Comparison of ENCODE assay signal across 25 cellular contexts in the genomic region with DNA sequence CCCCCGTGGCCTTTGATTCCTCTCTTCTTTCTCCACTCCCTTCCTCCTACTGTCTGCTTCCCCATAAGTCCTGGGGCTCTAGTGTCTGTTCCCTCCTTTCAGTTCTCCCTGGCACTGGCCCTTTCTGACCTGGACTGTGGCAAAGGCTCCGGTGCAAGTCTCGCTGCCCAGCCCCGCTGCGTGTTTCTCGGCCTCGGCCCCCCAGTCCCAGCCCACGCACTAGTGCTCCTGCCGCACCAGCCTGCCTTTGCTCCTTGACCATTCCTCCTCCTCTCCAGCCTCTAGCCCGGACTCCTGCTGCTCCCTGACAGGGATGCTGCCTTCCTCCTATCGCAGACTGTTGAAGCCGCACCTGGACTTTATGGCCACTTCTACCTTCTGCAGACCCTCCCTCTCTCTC. TPM values are rescaled to one million over a fixed set of nuclear protein-coding genes. Genes with fewer than 3 reads are reported as not detected.
A peak's percentile ranks its signal among the peaks of the same experiment; 100 is the strongest.
DNase-seq lines count a peak whose midpoint lies in the region; ATAC-seq and TF ChIP-seq lines count a peak whose summit lies in the region.
"Had no signal": no experiment of that assay in that cellular context is flagged by ENCODE, and none has a peak within 500 bp of the region (broad histone marks: within the 10 kb centered on the region; RNA-seq: fewer than 3 reads in every experiment).

No MANE protein-coding gene starts in this region.

- no peak overlapping the region for H3K27ac Mint-ChIP-seq in activated T-cell treated with anti-CD3 and anti-CD28 coated beads, Interleukin-2, amount 50 U/mL, for 72 hours
- H3K27ac Mint-ChIP-seq in stimulated activated effector memory CD8-positive, alpha-beta T cell treated with anti-CD3 and anti-CD28 coated beads, Interleukin-12 subunit alpha, Interleukin-12 subunit beta, amount 100 ng/mL, for 72 hours = no peak overlapping the region

- TF ChIP-seq POLR2A in NB4 (IDR thresholded peaks at IDR 0.05; ENCODE audit: extremely low read depth, insufficient read length) = no peak

- H3K27me3 ChIP-seq in left lung = peaks cover 0 to 38% of the 10 kb centered on the region in 2 donors

- peaks cover 0 to 3% of the 10 kb centered on the region in 2 donors for H3K9me3 Mint-ChIP-seq in activated T-cell treated with anti-CD3 and anti-CD28 coated beads, Interleukin-2, amount 50 U/mL, for 72 hours
- H3K9me3 Mint-ChIP-seq in stimulated activated effector memory CD8-positive, alpha-beta T cell treated with anti-CD3 and anti-CD28 coated beads, Interleukin-12 subunit alpha, Interleukin-12 subunit beta, amount 100 ng/mL, for 72 hours = no peaks in the 10 kb centered on the region

- H3K36me3 ChIP-seq in left lung = peaks cover 0 to 17% of the 10 kb centered on the region in 2 donors
- H3K36me3 ChIP-seq: breast epithelium, colonic mucosa, suprapubic skin had no signal

- H3K27me3 Mint-ChIP-seq in activated T-cell treated with anti-CD3 and anti-CD28 coated beads, Interleukin-2, amount 50 U/mL, for 72 hours (ENCODE audit: low read depth) = peaks cover 56% of the 10 kb centered on the region

- peaks cover 13 to 22% of the 10 kb centered on the region in 2 donors for H3K36me3 Mint-ChIP-seq in activated T-cell treated with anti-CD3 and anti-CD28 coated beads, Interleukin-2, amount 50 U/mL, for 72 hours (ENCODE audit: insufficient read depth in 2 of 2)
- peaks cover 5% of the 10 kb centered on the region for H3K36me3 Mint-ChIP-seq in stimulated activated effector memory CD8-positive, alpha-beta T cell treated with anti-CD3 and anti-CD28 coated beads, Interleukin-12 subunit alpha, Interleukin-12 subunit beta, amount 100 ng/mL, for 72 hours

- no peak for DNase-seq in activated T-cell treated with anti-CD3 and anti-CD28 coated beads, Interleukin-2, amount 50 U/mL, for 72 hours
- DNase-seq in activated T-cell treated with anti-CD3 and anti-CD28 coated beads for 4 hours (no peak), NB4 (ENCODE audit: low read depth) (peak; percentile 15), left lung (no peak), DMS114 treated with DMSO at 0.1 percent for 48 hours (lab: John Stamatoyannopoulos, UW; ENCODE audit: unreplicated experiment) (no peak)
- no peak for DNase-seq in stimulated activated effector memory CD8-positive, alpha-beta T cell treated with anti-CD3 and anti-CD28 coated beads, Interleukin-12 subunit alpha, Interleukin-12 subunit beta, amount 100 ng/mL, for 72 hours (ENCODE audit: low spot score in 2 of 2)
- DNase-seq: activated CD4-positive, CD25-positive, alpha-beta regulatory T cell; activated naive CD4-positive, alpha-beta T cell; activated T-cell treated with anti-CD3 and anti-CD28 coated beads, Interleukin-2, amount 50 U/mL, for 1 hour; amygdala; colonic mucosa; kidney; mammary epithelial cell; NCI-H2107; NCI-H446; stimulated activated CD4-positive, alpha-beta T cell treated with anti-CD3 and anti-CD28 coated beads, Interleukin-2, amount 100 ng/mL, for 24 hours had no signal

- peaks cover 20% of the 10 kb centered on the region for H3K4me1 Mint-ChIP-seq in activated T-cell treated with anti-CD3 and anti-CD28 coated beads, Interleukin-2, amount 50 U/mL, for 72 hours (ENCODE audit: low read depth)
- H3K4me1 Mint-ChIP-seq in stimulated activated effector memory CD8-positive, alpha-beta T cell treated with anti-CD3 and anti-CD28 coated beads, Interleukin-12 subunit alpha, Interleukin-12 subunit beta, amount 100 ng/mL, for 72 hours = peaks cover 27% of the 10 kb centered on the region

- H3K4me3 ChIP-seq in NB4 (ENCODE audit: low read depth, low read length) (no peak overlapping the region), left lung (peak overlapping the region in 1 of 2 donors; percentile 73)
- H3K4me3 ChIP-seq: colonic mucosa, smooth muscle cell, suprapubic skin had no signal

- H3K4me1 ChIP-seq in left lung = peaks cover 5 to 41% of the 10 kb centered on the region in 2 donors
- H3K4me1 ChIP-seq: colonic mucosa had no signal

- TF ChIP-seq CTCF in NB4 (IDR thresholded peaks at IDR 0.05; ENCODE audit: low read depth, low read length) (no peak), left lung (IDR thresholded peaks at IDR 0.05) (no peak)

- no peak for ATAC-seq in activated T-cell treated with anti-CD3 and anti-CD28 coated beads, Interleukin-2, amount 50 U/mL, for 72 hours (replicated peaks in 1 of 2)
- ATAC-seq in left lung (peak; percentile 18), HG02840 (IDR thresholded peaks at IDR 0.05; ENCODE audit: low FRiP score, unreplicated experiment) (no peak), HG03442 (IDR thresholded peaks at IDR 0.05; ENCODE audit: unreplicated experiment) (no peak)
- ATAC-seq in stimulated activated effector memory CD8-positive, alpha-beta T cell treated with anti-CD3 and anti-CD28 coated beads, Interleukin-12 subunit alpha, Interleukin-12 subunit beta, amount 100 ng/mL, for 72 hours = no peak
- ATAC-seq: HCT116, SK-N-SH treated with all-trans-retinoic acid at 6 μM for 48 hours had no signal

- intact Hi-C loops in left lung (cut with DNase I) = no loop called here

- no peaks in the 10 kb centered on the region for H3K9me3 ChIP-seq in left lung
- H3K9me3 ChIP-seq: breast epithelium, colonic mucosa, suprapubic skin had no signal

- peak overlapping the region; percentile 80 to 94 for H3K27ac ChIP-seq in left lung
- H3K27ac ChIP-seq: C4-2B, colonic mucosa had no signal

- H3K4me3 Mint-ChIP-seq in activated T-cell treated with anti-CD3 and anti-CD28 coated beads, Interleukin-2, amount 50 U/mL, for 72 hours = peak overlapping the region; percentile 91 to 92
- peak overlapping the region; percentile 69 for H3K4me3 Mint-ChIP-seq in stimulated activated effector memory CD8-positive, alpha-beta T cell treated with anti-CD3 and anti-CD28 coated beads, Interleukin-12 subunit alpha, Interleukin-12 subunit beta, amount 100 ng/mL, for 72 hours

RNA-seq across cellular contexts. Expression of gene TM6SF1, which starts 2.1 kb away (rescaled TPM):
- total RNA-seq in activated T-cell treated with anti-CD3 and anti-CD28 coated beads, Interleukin-2, amount 50 U/mL, for 72 hours = 10 to 100 TPM; 25.1 to 31.8 TPM
- total RNA-seq in left lung = 10 to 100 TPM; 13.0 to 22.9 TPM
- total RNA-seq: HepG2 had no signal

RNA-seq across cellular contexts. Expression of gene BTBD1, which starts 42.5 kb away (rescaled TPM):
- total RNA-seq in activated T-cell treated with anti-CD3 and anti-CD28 coated beads, Interleukin-2, amount 50 U/mL, for 72 hours = 10 to 100 TPM; 65.0 to 65.7 TPM
- 10 to 100 TPM; 41.4 to 46.4 TPM for total RNA-seq in left lung
